Comparison of ENCODE assay signal across 14 cellular contexts in genomic region chr1:92837062-92837461, GRCh38. TPM values are rescaled to one million over a fixed set of nuclear protein-coding genes. Genes with fewer than 3 reads are reported as not detected.
DNase-seq lines count a peak whose midpoint lies in the region; ATAC-seq and TF ChIP-seq lines count a peak whose summit lies in the region.
"Had no signal": no experiment of that assay in that cellular context is flagged by ENCODE, and none has a peak within 500 bp of the region (broad histone marks: within the 10 kb centered on the region; RNA-seq: fewer than 3 reads in every experiment).

No MANE protein-coding gene starts in this region.

- no peak for DNase-seq in activated CD4-positive, alpha-beta T cell treated with anti-CD3 and anti-CD28 coated beads for 36 hours
- DNase-seq in activated CD4-positive, alpha-beta T cell treated with anti-CD3 and anti-CD28 coated beads, Interleukin-2, amount 50 U/mL, for 48 hours, result no peak
- DNase-seq in H9 (no peak), nephron progenitor cell (no peak), Right ventricle myocardium inferior (ENCODE audit: missing footprints) (no peak)
- no peak for DNase-seq in activated naive CD8-positive, alpha-beta T cell treated with anti-CD3 and anti-CD28 coated beads, Interleukin-2, amount 50 U/mL, for 24 hours
- DNase-seq: colonic mucosa, KBM-7, mesendoderm, NCI-H1436 treated with DMSO at 0.1 percent for 48 hours, ovary, thyroid gland had no signal

- H3K23ac ChIP-seq in H9 (ENCODE audit: insufficient read length, low read depth, low read length), result no peak overlapping the region

- no peaks in the 10 kb centered on the region for H3K27me3 Mint-ChIP-seq in activated CD4-positive, alpha-beta T cell treated with anti-CD3 and anti-CD28 coated beads for 36 hours
- no peaks in the 10 kb centered on the region for H3K27me3 Mint-ChIP-seq in H9 (ENCODE audit: low read depth)
- H3K27me3 Mint-ChIP-seq in activated naive CD8-positive, alpha-beta T cell treated with anti-CD3 and anti-CD28 coated beads, Interleukin-2, amount 50 U/mL, for 24 hours, result no peaks in the 10 kb centered on the region
- H3K27me3 Mint-ChIP-seq in nephron progenitor cell (ENCODE audit: low read depth, poor library complexity), result no peaks in the 10 kb centered on the region

- TF ChIP-seq CTCF in H9 (conservative IDR thresholded peaks at IDR 0.05) (no peak), nephron progenitor cell (IDR thresholded peaks at IDR 0.05) (no peak)

- no peak overlapping the region for H3K56ac ChIP-seq in H9 (ENCODE audit: insufficient read length, low read depth, low read length)

- WGBS in H9 (ENCODE audit: extremely low coverage, insufficient read length, low lambda C conversion rate), result no CpG with 5 or more reads among the region's 2 CpGs

- POLR2A ChIA-PET in activated CD4-positive, alpha-beta T cell treated with anti-CD3 and anti-CD28 coated beads for 36 hours (lab: Charles Lee), result interaction anchor here (0.6 kb wide), 2 partner anchors 323 to 367 kb away, joined by 3 read pairs; no protein-coding TSS in a partner anchor

- no peaks in the 10 kb centered on the region for H3K9me3 ChIP-seq in H9 (ENCODE audit: control insufficient read depth, low read depth, low read length)
- H3K9me3 ChIP-seq: colonic mucosa, ovary, thyroid gland had no signal

- H3K18ac ChIP-seq in H9 (ENCODE audit: insufficient read length, low read depth, low read length), result no peak overlapping the region

- no peak overlapping the region for H2AFZ ChIP-seq in H9 (ENCODE audit: low read length)

- H3T11ph ChIP-seq in H9 (ENCODE audit: low read length), result no peak overlapping the region

- H2BK5ac ChIP-seq in H9 (ENCODE audit: insufficient read length, low read length), result no peak overlapping the region

- H3K27me3 ChIP-seq in H9 (ENCODE audit: insufficient read depth, low read length), result no peaks in the 10 kb centered on the region
- H3K27me3 ChIP-seq: colonic mucosa, ovary, thyroid gland had no signal

- H3K4me1 Mint-ChIP-seq in activated CD4-positive, alpha-beta T cell treated with anti-CD3 and anti-CD28 coated beads for 36 hours, result peaks cover 69% of the 10 kb centered on the region
- H3K4me1 Mint-ChIP-seq in H9, result peaks cover 35 to 42% of the 10 kb centered on the region in 2 experiments
- H3K4me1 Mint-ChIP-seq in activated naive CD8-positive, alpha-beta T cell treated with anti-CD3 and anti-CD28 coated beads, Interleukin-2, amount 50 U/mL, for 24 hours, result peaks cover 79% of the 10 kb centered on the region
- H3K4me1 Mint-ChIP-seq in nephron progenitor cell, result peaks cover 57% of the 10 kb centered on the region

- no peaks in the 10 kb centered on the region for H3K9me3 Mint-ChIP-seq in activated CD4-positive, alpha-beta T cell treated with anti-CD3 and anti-CD28 coated beads for 36 hours (ENCODE audit: low read depth)
- H3K9me3 Mint-ChIP-seq in H9 (peaks cover 3 to 4% of the 10 kb centered on the region in 2 experiments; a peak in 3 of 5 replicates), nephron progenitor cell (no peaks in the 10 kb centered on the region)
- no peaks in the 10 kb centered on the region for H3K9me3 Mint-ChIP-seq in activated naive CD8-positive, alpha-beta T cell treated with anti-CD3 and anti-CD28 coated beads, Interleukin-2, amount 50 U/mL, for 24 hours

- H3K27ac ChIP-seq in H9 (ENCODE audit: insufficient read length, low read depth, low read length), result no peak overlapping the region
- H3K27ac ChIP-seq: colonic mucosa, ovary, thyroid gland had no signal

- H3K4me2 ChIP-seq in H9 (ENCODE audit: insufficient read depth, insufficient read length, low read length), result no peak overlapping the region

- no peak overlapping the region for H4K5ac ChIP-seq in H9 (ENCODE audit: insufficient read length, low read depth, low read length)

- H3K36me3 Mint-ChIP-seq in activated CD4-positive, alpha-beta T cell treated with anti-CD3 and anti-CD28 coated beads for 36 hours (ENCODE audit: low read depth), result peaks cover 94% of the 10 kb centered on the region
- H3K36me3 Mint-ChIP-seq in H9 (ENCODE audit: insufficient read depth in 1 of 3, low read depth in 3 of 3) (peaks cover 90 to 100% (median 99%) of the 10 kb centered on the region in 3 experiments), nephron progenitor cell (ENCODE audit: low read depth) (peaks cover 83% of the 10 kb centered on the region)
- H3K36me3 Mint-ChIP-seq in activated naive CD8-positive, alpha-beta T cell treated with anti-CD3 and anti-CD28 coated beads, Interleukin-2, amount 50 U/mL, for 24 hours (ENCODE audit: low read depth), result peaks cover 93% of the 10 kb centered on the region

- H4K20me1 ChIP-seq in H9 (ENCODE audit: control insufficient read depth, insufficient read depth, insufficient read length), result no peaks in the 10 kb centered on the region

- H2BK120ac ChIP-seq in H9 (ENCODE audit: low read depth, low read length, poor library complexity, severe bottlenecking), result no peak overlapping the region

- H3K4me3 Mint-ChIP-seq in activated CD4-positive, alpha-beta T cell treated with anti-CD3 and anti-CD28 coated beads for 36 hours, result peak overlapping the region; percentile 84
- H3K4me3 Mint-ChIP-seq in H9 (peak overlapping the region; percentile 7 to 56; a peak in 2 of 5 replicates), nephron progenitor cell (peak overlapping the region; percentile 41)
- peak overlapping the region; percentile 99 for H3K4me3 Mint-ChIP-seq in activated naive CD8-positive, alpha-beta T cell treated with anti-CD3 and anti-CD28 coated beads, Interleukin-2, amount 50 U/mL, for 24 hours

- peak overlapping the region; percentile 79 for H3K27ac Mint-ChIP-seq in activated CD4-positive, alpha-beta T cell treated with anti-CD3 and anti-CD28 coated beads for 36 hours
- H3K27ac Mint-ChIP-seq in H9, result no peak overlapping the region; a peak in 1 of 7 replicates
- H3K27ac Mint-ChIP-seq in activated naive CD8-positive, alpha-beta T cell treated with anti-CD3 and anti-CD28 coated beads, Interleukin-2, amount 50 U/mL, for 24 hours, result peak overlapping the region; percentile 99
- no peak overlapping the region for H3K27ac Mint-ChIP-seq in nephron progenitor cell

- peaks cover 5% of the 10 kb centered on the region for H3K23me2 ChIP-seq in H9 (ENCODE audit: insufficient read length, low read depth, low read length, poor library complexity, severe bottlenecking)

- H2BK15ac ChIP-seq in H9 (ENCODE audit: low read depth, low read length), result no peak overlapping the region

- no peak for ATAC-seq in activated CD4-positive, alpha-beta T cell treated with anti-CD3 and anti-CD28 coated beads for 36 hours
- ATAC-seq in activated naive CD8-positive, alpha-beta T cell treated with anti-CD3 and anti-CD28 coated beads, Interleukin-2, amount 50 U/mL, for 24 hours, result no peak
- ATAC-seq in GM21390 (IDR thresholded peaks at IDR 0.05; ENCODE audit: unreplicated experiment), result no peak
- no peak for ATAC-seq in HG03432 (IDR thresholded peaks at IDR 0.05; ENCODE audit: unreplicated experiment)
- no peak for ATAC-seq in Right ventricle myocardium inferior

- H3K79me1 ChIP-seq in H9 (ENCODE audit: insufficient read depth, low read depth, low read length, poor library complexity, severe bottlenecking), result peaks cover 7% of the 10 kb centered on the region

- no peak overlapping the region for H2BK20ac ChIP-seq in H9 (ENCODE audit: low read depth, low read length, poor library complexity, severe bottlenecking)

- no peak overlapping the region for H3K14ac ChIP-seq in H9 (ENCODE audit: insufficient read depth, low read length)

- H3K4ac ChIP-seq in H9 (ENCODE audit: low read depth, low read length), result no peak overlapping the region

- intact Hi-C loops in activated CD4-positive, alpha-beta T cell treated with anti-CD3 and anti-CD28 coated beads for 36 hours (cut with DNase I, micrococcal nuclease), result loop anchor here (10.0 kb wide), 5 partner anchors 252 to 1332 kb away; partner anchors contain the start of genes CDC7 (in 1 of the 2), DNTTIP2 (in 1 of the 2) and GFI1 (in 1 of the 2)
- intact Hi-C loops in Right ventricle myocardium inferior (cut with DNase I), result no loop called here

- peaks cover 37% of the 10 kb centered on the region for H3K79me2 ChIP-seq in H9 (ENCODE audit: insufficient read depth, low read length)

- H4K91ac ChIP-seq in H9 (ENCODE audit: insufficient read length, low read depth, low read length), result no peak overlapping the region

- no peak overlapping the region for H2BK12ac ChIP-seq in H9 (ENCODE audit: insufficient read length, low read depth, low read length)

- H3K9ac ChIP-seq in H9 (ENCODE audit: extremely low read depth, insufficient read length, low read length), result no peak overlapping the region

- H3K4me1 ChIP-seq in H9 (ENCODE audit: insufficient read depth, low read length), result no peaks in the 10 kb centered on the region; the same call in 1 of the 2 replicates

- no peak overlapping the region for H4K8ac ChIP-seq in H9 (replicated peaks; ENCODE audit: insufficient read length, low read depth, low read length)

- CTCF ChIA-PET in activated CD4-positive, alpha-beta T cell treated with anti-CD3 and anti-CD28 coated beads for 36 hours (lab: Charles Lee), result interaction anchor here (1.0 to 1.6 kb wide), 5 partner anchors 10 to 156 kb away, joined by 3 to 8 read pairs (median 5); no protein-coding TSS in a partner anchor

- no peak overlapping the region for H2AK5ac ChIP-seq in H9 (ENCODE audit: insufficient read length, low read length)

RNA-seq across cellular contexts. Expression of gene RPL5, which starts 5.2 kb away (rescaled TPM):
- total RNA-seq in activated CD4-positive, alpha-beta T cell treated with anti-CD3 and anti-CD28 coated beads for 36 hours, result 1,000 to 10,000 TPM; 1,359 to 1,602 TPM
- total RNA-seq in H9 (2021), result 1,586 and 1,608 TPM in 2 replicates
- total RNA-seq in Right ventricle myocardium inferior, result 601 TPM

RNA-seq across cellular contexts. Expression of gene EVI5, which starts 52.2 kb away (rescaled TPM):
- 10 to 100 TPM; 28.5 to 32.6 TPM for total RNA-seq in activated CD4-positive, alpha-beta T cell treated with anti-CD3 and anti-CD28 coated beads for 36 hours
- total RNA-seq in H9 (2021) (9.7 and 10.5 TPM in 2 replicates), Right ventricle myocardium inferior (20.0 TPM)

Comparison
In these comparisons a context has a peak if more than half of its experiments do, and no peak if none do; other contexts are left out.
1. H3K27ac Mint-ChIP-seq: peak in activated CD4-positive, alpha-beta T cell treated with anti-CD3 and anti-CD28 coated beads for 36 hours (single experiment) and activated naive CD8-positive, alpha-beta T cell treated with anti-CD3 and anti-CD28 coated beads, Interleukin-2, amount 50 U/mL, for 24 hours (single experiment); none in H9 (0 of 3) and nephron progenitor cell (single experiment).
2. H3K4me3 Mint-ChIP-seq: peak in every context shown above with its lines; median percentile 99 in activated naive CD8-positive, alpha-beta T cell treated with anti-CD3 and anti-CD28 coated beads, Interleukin-2, amount 50 U/mL, for 24 hours; 84 in activated CD4-positive, alpha-beta T cell treated with anti-CD3 and anti-CD28 coated beads for 36 hours; 41 in nephron progenitor cell; 32 in H9.